ENCODE assay signal across 13 cellular contexts in genomic region chr5:116301110-116301509, GRCh38.
"Had no signal": no experiment of that assay in that cellular context is flagged by ENCODE, and none has a peak within 500 bp of the region (broad histone marks: within the 10 kb centered on the region; RNA-seq: fewer than 3 reads in every experiment).

No MANE protein-coding gene starts in this region.

- H3K4me3 Mint-ChIP-seq: naive thymus-derived CD8-positive, alpha-beta T cell; neural crest cell had no signal

- H3K27ac Mint-ChIP-seq: naive thymus-derived CD8-positive, alpha-beta T cell had no signal

- H3K4me3 ChIP-seq: colonic mucosa, heart left ventricle, mucosa of descending colon had no signal

- H3K27me3 Mint-ChIP-seq: naive thymus-derived CD8-positive, alpha-beta T cell had no signal

- FAIRE-seq: frontal cortex, small intestine had no signal

- H3K36me3 ChIP-seq: colonic mucosa had no signal

- H3K4me1 Mint-ChIP-seq: neural crest cell had no signal

- H3K27ac ChIP-seq: colonic mucosa, heart left ventricle had no signal

- H3K4me1 ChIP-seq: colonic mucosa, heart left ventricle had no signal

- H3K27me3 ChIP-seq: colonic mucosa, heart left ventricle had no signal

- DNase-seq: colonic mucosa; effector CD4-positive, alpha-beta T cell; heart left ventricle; hippocampal formation; left colon; mucosa of descending colon; naive thymus-derived CD8-positive, alpha-beta T cell; posterior cingulate gyrus; small intestine; stimulated activated CD4-positive, alpha-beta T cell treated with anti-CD3 and anti-CD28 coated beads, Interleukin-12 subunit alpha, Interleukin-12 subunit beta, amount 100 ng/mL, for 4 hours; stimulated activated naive CD4-positive, alpha-beta T cell treated with Interleukin-2 at 50 U/mL for 16 hours had no signal
